In genomic region chr2:226733189-226733858, GRCh38 we compare ENCODE assay signal across 14 cellular contexts.
DNase-seq lines count a peak whose midpoint lies in the region; ATAC-seq and TF ChIP-seq lines count a peak whose summit lies in the region.
"Had no signal": no experiment of that assay in that cellular context is flagged by ENCODE, and none has a peak within 500 bp of the region (broad histone marks: within the 10 kb centered on the region; RNA-seq: fewer than 3 reads in every experiment).

No MANE protein-coding gene starts in this region.

- peak; percentile 50 for DNase-seq in DMS53 (lab: John Stamatoyannopoulos, UW)
- no peak for DNase-seq in HCT116 (ENCODE audit: low read depth, low spot score)
- DNase-seq in body of pancreas: peak; percentile 31 to 54 (median 36)
- no peak for DNase-seq in NCI-H524 treated with DMSO at 0.1 percent for 48 hours (lab: John Stamatoyannopoulos, UW)
- no peak for DNase-seq in germinal center (ENCODE audit: low spot score)
- DNase-seq in SJCRH30: no peak
- DNase-seq: activated naive CD8-positive, alpha-beta T cell treated with anti-CD3 and anti-CD28 coated beads, Interleukin-2, amount 10 ng/mL, durations not matched to agents 7 days and 5 days; EL; H9; NCI-H1092; NCI-H524 had no signal

- H3K9ac ChIP-seq in HCT116 (ENCODE audit: low read length): 0 out of 2 replicates have a peak overlapping the region, but pooled peaks have one; percentile 0
- H3K9ac ChIP-seq in liver (ENCODE audit: low read depth in 1 of 2, low read length in 2 of 2): peak overlapping the region; percentile 12 to 79
- H3K9ac ChIP-seq: BLaER1 had no signal

- no peaks in the 10 kb centered on the region for H4K20me1 ChIP-seq in HCT116 (ENCODE audit: insufficient read depth)
- H4K20me1 ChIP-seq: BLaER1 had no signal

- no peak for TF ChIP-seq RAD21 in HCT116 (IDR thresholded peaks at IDR 0.05; ENCODE audit: low read depth)
- TF ChIP-seq RAD21 in liver (IDR thresholded peaks at IDR 0.05): peak; percentile 54 to 60

- H3K27me3 ChIP-seq in HCT116 (ENCODE audit: insufficient read depth, low read length): no peaks in the 10 kb centered on the region
- H3K27me3 ChIP-seq in body of pancreas: no peaks in the 10 kb centered on the region
- H3K27me3 ChIP-seq in liver (ENCODE audit: control insufficient read depth in 4 of 4, insufficient read depth in 4 of 4, low read length in 3 of 4): no peaks in the 10 kb centered on the region
- H3K27me3 ChIP-seq in SJCRH30: no peaks in the 10 kb centered on the region
- H3K27me3 ChIP-seq: BLaER1 had no signal

- POLR2A ChIA-PET in HCT116 (lab: Charles Lee): no interaction called here

- H3K4me2 ChIP-seq in HCT116 (ENCODE audit: low read length): 0 out of 2 replicates have a peak overlapping the region, but pooled peaks have one; percentile 2
- H3K4me2 ChIP-seq: BLaER1 had no signal

- peaks cover 18% of the 10 kb centered on the region for H3K79me2 ChIP-seq in HCT116 (ENCODE audit: insufficient read depth, low read length)

- no TSS peak for BruUV-seq in HCT116 (replicated peaks; lab: Mats Ljungman, UMichigan)

- H3K27ac ChIP-seq in HCT116 (ENCODE audit: low read depth, low read length) (peak overlapping the region; percentile 44), body of pancreas (peak overlapping the region; percentile 27 to 75 (median 56)), liver (ENCODE audit: low read depth in 1 of 2, low read length in 2 of 2) (peak overlapping the region; percentile 82 to 90), SJCRH30 (no peak overlapping the region)
- H3K27ac ChIP-seq: BLaER1 had no signal

- H3K9me3 ChIP-seq in HCT116 (ENCODE audit: control insufficient read depth in 1 of 2, insufficient read depth in 1 of 2, low read depth in 1 of 2, low read length in 2 of 2) (no peaks in the 10 kb centered on the region), body of pancreas (no peaks in the 10 kb centered on the region), liver (ENCODE audit: control insufficient read depth in 4 of 4, low read length in 3 of 4) (no peaks in the 10 kb centered on the region), SJCRH30 (replicated peaks) (no peaks in the 10 kb centered on the region)

- H3K9me2 ChIP-seq in HCT116 (ENCODE audit: insufficient read depth): no peaks in the 10 kb centered on the region

- no peak overlapping the region for H2AFZ ChIP-seq in HCT116 (ENCODE audit: low read depth, low read length, poor library complexity, severe bottlenecking)

- H3K4me3 ChIP-seq in HCT116 (replicated peaks in 1 of 2; ENCODE audit: low read depth in 1 of 2, low read length in 2 of 2) (no peak overlapping the region), body of pancreas (no peak overlapping the region), liver (ENCODE audit: low read depth in 1 of 3, low read length in 3 of 3) (peak overlapping the region in 2 of 3 donors; percentile 12 to 19), SJCRH30 (no peak overlapping the region)
- H3K4me3 ChIP-seq: BLaER1 had no signal

- intact Hi-C loops in HCT116 (cut with micrococcal nuclease) (no loop called here), body of pancreas (cut with DNase I) (no loop called here)

- H3K4me1 ChIP-seq in HCT116 (ENCODE audit: control insufficient read depth in 1 of 2, insufficient read depth in 2 of 2, low read length in 2 of 2) (peaks cover 37 to 60% of the 10 kb centered on the region in 2 experiments), body of pancreas (peaks cover 37% of the 10 kb centered on the region), liver (ENCODE audit: control insufficient read depth in 4 of 4, insufficient read depth in 4 of 4, low read length in 3 of 4) (peaks cover 12 to 60% (median 29%) of the 10 kb centered on the region in 4 donors), SJCRH30 (peaks cover 11% of the 10 kb centered on the region)
- H3K4me1 ChIP-seq: BLaER1 had no signal

- RAD21 ChIA-PET in HCT116 (lab: Charles Lee; ENCODE audit: low non-redundant PET in 1 of 2, low total read pairs in 2 of 2, uncharacterized antibody in 2 of 2, unreplicated experiment in 2 of 2): no interaction called here

- TF ChIP-seq POLR2A in HCT116 (IDR thresholded peaks at IDR 0.05; ENCODE audit: borderline replicate concordance, extremely low read depth, insufficient read depth, insufficient read length) (no peak), body of pancreas (IDR thresholded peaks at IDR 0.05) (no peak)

- CTCF ChIA-PET in HCT116 (lab: Charles Lee): no interaction called here

- H3K36me3 ChIP-seq in HCT116 (ENCODE audit: control insufficient read depth in 1 of 2, insufficient read depth in 2 of 2, low read length in 2 of 2) (peaks cover 0 to 29% of the 10 kb centered on the region in 2 experiments; a peak in 2 of 4 replicates), body of pancreas (replicated peaks in 1 of 2; ENCODE audit: insufficient read depth in 1 of 2, low read depth in 2 of 2) (no peaks in the 10 kb centered on the region), liver (ENCODE audit: control insufficient read depth in 4 of 4, insufficient read depth in 3 of 4, low read depth in 1 of 4, low read length in 3 of 4) (peaks cover 0 to 6% (median 0%) of the 10 kb centered on the region in 4 donors), SJCRH30 (peaks cover 23% of the 10 kb centered on the region)

- WGBS in body of pancreas, 2 donors: 20 to 21% methylated on average over 6 of the region's 6 CpGs
- 24% methylated on average over 6 of the region's 6 CpGs for WGBS in liver

- TF ChIP-seq CTCF in HCT116 (IDR thresholded peaks at IDR 0.05 in 2 of 3, conservative IDR thresholded peaks at IDR 0.05 in 1 of 3; ENCODE audit: borderline replicate concordance in 1 of 3, insufficient read depth in 1 of 3, low read depth in 2 of 3, low read length in 2 of 3) (no peak), body of pancreas (IDR thresholded peaks at IDR 0.05) (no peak), liver (IDR thresholded peaks at IDR 0.05; ENCODE audit: low read depth, low read length, missing input control) (no peak)

- ATAC-seq in HCT116 (no peak), body of pancreas (peak; percentile 86), HG03520 (IDR thresholded peaks at IDR 0.05; ENCODE audit: unreplicated experiment) (no peak)

TF ChIP-seq in HCT116, 20 proteins besides CTCF, POLR2A, EP300 and RAD21 (continues in another document):
- TF ChIP-seq ELF1 (IDR thresholded peaks at IDR 0.05; ENCODE audit: borderline replicate concordance, low read depth) (no peak), EZH2phosphoT487 (IDR thresholded peaks at IDR 0.05; ENCODE audit: borderline replicate concordance) (no peak), ZNF274 (IDR thresholded peaks at IDR 0.05; ENCODE audit: low read depth, low read length) (no peak), SRF (IDR thresholded peaks at IDR 0.05; ENCODE audit: low read depth) (no peak), MAX (IDR thresholded peaks at IDR 0.05) (no peak), ZFX (IDR thresholded peaks at IDR 0.05) (no peak), ZBTB33 (IDR thresholded peaks at IDR 0.05; ENCODE audit: extremely low read depth, insufficient replicate concordance, low read length) (no peak), TCF7L2 (IDR thresholded peaks at IDR 0.05; ENCODE audit: borderline replicate concordance, extremely low read depth, insufficient read depth, insufficient read length) (no peak)

TF ChIP-seq in liver, 16 proteins besides CTCF, POLR2A, EP300 and RAD21 (continues in another document):
- peak; percentile 69 for TF ChIP-seq HNF4G (IDR thresholded peaks at IDR 0.05)
- TF ChIP-seq SP1 (IDR thresholded peaks at IDR 0.05): peak; percentile 90
- TF ChIP-seq YY1 (IDR thresholded peaks at IDR 0.05): peak; percentile 93
- TF ChIP-seq TAF1 (conservative IDR thresholded peaks at IDR 0.05): no peak
- TF ChIP-seq RXRA (IDR thresholded peaks at IDR 0.05): peak; percentile 83 to 89
- peak; percentile 86 for TF ChIP-seq REST (IDR thresholded peaks at IDR 0.05)
- TF ChIP-seq GABPA (IDR thresholded peaks at IDR 0.05 in 1 of 2, conservative IDR thresholded peaks at IDR 0.05 in 1 of 2): peak in 1 of 2 donors; percentile 28
- TF ChIP-seq NR2F2 (IDR thresholded peaks at IDR 0.05): peak; percentile 90
- peak; percentile 83 to 89 for TF ChIP-seq HNF4A (conservative IDR thresholded peaks at IDR 0.05)
- TF ChIP-seq FOXA2 (IDR thresholded peaks at IDR 0.05): peak; percentile 92
- TF ChIP-seq MAX (IDR thresholded peaks at IDR 0.05): peak; percentile 57
- TF ChIP-seq ATF3 (IDR thresholded peaks at IDR 0.05): peak; percentile 96
- TF ChIP-seq EGR1 (IDR thresholded peaks at IDR 0.05; ENCODE audit: low read depth in 2 of 2): no peak
- TF ChIP-seq FOXA1 (IDR thresholded peaks at IDR 0.05): peak; percentile 96
- TF ChIP-seq JUND (IDR thresholded peaks at IDR 0.05): peak; percentile 75 to 78

Comparison
In these comparisons a context has a peak if more than half of its experiments do, and no peak if none do; other contexts are left out.
1. DNase-seq: peak in DMS53 (single experiment) and body of pancreas (4 of 4); none in HCT116 (single experiment), NCI-H524 treated with DMSO at 0.1 percent for 48 hours (single experiment), germinal center (single experiment) and SJCRH30 (0 of 2).
2. H3K4me3 ChIP-seq: peak in liver (2 of 3); none in HCT116 (0 of 2), body of pancreas (0 of 2) and SJCRH30 (single experiment).